In genomic region chr17:32314636-32315035, GRCh38 we compare ENCODE assay signal across 18 cellular contexts. TPM values are rescaled to one million over a fixed set of nuclear protein-coding genes. Genes with fewer than 3 reads are reported as not detected.
"Had no signal": no experiment of that assay in that cellular context is flagged by ENCODE, and none has a peak within 500 bp of the region (broad histone marks: within the 10 kb centered on the region; RNA-seq: fewer than 3 reads in every experiment).

No MANE protein-coding gene starts in this region.

- ATAC-seq: activated CD8-positive, alpha-beta memory T cell treated with anti-CD3 and anti-CD28 coated beads, Interleukin-2, amount 10 ng/mL, durations not matched to agents 7 days and 5 days; body of pancreas; WTC11 had no signal

- DNase-seq: activated CD4-positive, alpha-beta T cell treated with anti-CD3 and anti-CD28 coated beads for 48 hours; activated CD4-positive, alpha-beta T cell treated with anti-CD3 and anti-CD28 coated beads, Interleukin-2, amount 50 U/mL, for 4 hours; activated CD4-positive, CD25-positive, alpha-beta regulatory T cell treated with anti-CD3 and anti-CD28 coated beads, Interleukin-2, amount 50 U/mL, for 72 hours; activated CD8-positive, alpha-beta memory T cell treated with anti-CD3 and anti-CD28 coated beads, Interleukin-2, amount 10 ng/mL, durations not matched to agents 7 days and 5 days; activated effector memory CD4-positive, alpha-beta T cell treated with Interleukin-2 at 50 U/mL for 16 hours; activated naive CD4-positive, alpha-beta T cell; activated T-cell treated with anti-CD3 and anti-CD28 coated beads, Interleukin-2, amount 50 U/mL, for 24 hours; body of pancreas; colonic mucosa; Kasumi-1; KBM-7; NCI-H1105 treated with DMSO at 0.1 percent for 48 hours; NCI-H1436 treated with DMSO at 0.1 percent for 48 hours; NCI-H1930; PC-9; SHP77 treated with DMSO at 0.1 percent for 48 hours had no signal

RNA-seq across cellular contexts. Expression of gene RHBDL3, which starts 49.0 kb away (rescaled TPM):
- total RNA-seq: ascending aorta, PC-9 had no signal
